In genomic region chr11:47980907-47981621, GRCh38 we compare ENCODE assay signal across 8 cellular contexts. TPM values are rescaled to one million over a fixed set of nuclear protein-coding genes. Genes with fewer than 3 reads are reported as not detected.
DNase-seq lines count a peak whose midpoint lies in the region; ATAC-seq, FAIRE-seq and TF ChIP-seq lines count a peak whose summit lies in the region.

No MANE protein-coding gene starts in this region.

- H3K4me3 Mint-ChIP-seq in activated T-helper 17 cell treated with anti-CD3 and anti-CD28 coated beads, Interleukin-2, amount 50 U/mL, for 72 hours, result peak overlapping the region; percentile 91

- peaks cover 19% of the 10 kb centered on the region for H3K4me1 Mint-ChIP-seq in activated T-helper 17 cell treated with anti-CD3 and anti-CD28 coated beads, Interleukin-2, amount 50 U/mL, for 72 hours

- H3K4me1 ChIP-seq in GM23248 (ENCODE audit: insufficient read depth) (peaks cover 26% of the 10 kb centered on the region), pancreas (peaks cover 6 to 10% (median 10%) of the 10 kb centered on the region in 3 donors)

- in situ Hi-C loops in GM23248 (cut with MboI), result loop anchor here (10.0 kb wide), 1 partner anchor 134 kb away; no protein-coding TSS in a partner anchor

- H3K27ac Mint-ChIP-seq in activated T-helper 17 cell treated with anti-CD3 and anti-CD28 coated beads, Interleukin-2, amount 50 U/mL, for 72 hours, result peak overlapping the region; percentile 95

- H3K36me3 Mint-ChIP-seq in activated T-helper 17 cell treated with anti-CD3 and anti-CD28 coated beads, Interleukin-2, amount 50 U/mL, for 72 hours (ENCODE audit: low read depth), result peaks cover 34% of the 10 kb centered on the region

- peaks cover 12% of the 10 kb centered on the region for H3F3A ChIP-seq in GM23248 (ENCODE audit: insufficient read depth)

- H3K4me2 ChIP-seq in GM23248 (ENCODE audit: unreplicated experiment), result peak overlapping the region; percentile 84

- 3 to 4% methylated on average over 24 to 30 of the region's 82 CpGs for WGBS in GM23248 (ENCODE audit: low coverage in 1 of 2, low lambda C conversion rate in 2 of 2, missing lambda C conversion rate in 2 of 2), 2 experiments
- WGBS in pancreas, 2 donors, result 0% methylated on average over 35 to 82 of the region's 82 CpGs

- peak overlapping the region; percentile 70 for H2AFZ ChIP-seq in GM23248

- H3K79me2 ChIP-seq in GM23248 (ENCODE audit: insufficient read depth), result peaks cover 46% of the 10 kb centered on the region

- ATAC-seq in activated T-helper 17 cell treated with anti-CD3 and anti-CD28 coated beads, Interleukin-2, amount 50 U/mL, for 72 hours (replicated peaks), result peak; percentile 57
- ATAC-seq in Right ventricle myocardium superior (ENCODE audit: poor library complexity) (peak; percentile 73), pancreas (peak; percentile 66 to 78 (median 72))

- H3K9me3 ChIP-seq in GM23248 (ENCODE audit: low read depth), result no peaks in the 10 kb centered on the region
- H3K9me3 ChIP-seq in pancreas, result no peaks in the 10 kb centered on the region

- TF ChIP-seq CTCF in LNCAP (IDR thresholded peaks at IDR 0.05) (peak; percentile 29; the same call in 1 of the 2 replicates), pancreas (IDR thresholded peaks at IDR 0.05) (no peak)

- H3K4me3 ChIP-seq in GM23248 (peak overlapping the region; percentile 81), pancreas (peak overlapping the region; percentile 70 to 96 (median 88))

- peak; percentile 27 for DNase-seq in NCI-H2171 treated with DMSO at 0.1 percent for 48 hours (lab: John Stamatoyannopoulos, UW)
- DNase-seq in NCI-H2171 (lab: John Stamatoyannopoulos, UW), result no peak
- DNase-seq in GM23248, result peak; percentile 82
- peak; percentile 71 for DNase-seq in Right ventricle myocardium superior
- DNase-seq in pancreas, result peak; percentile 49 to 87 (median 69)
- no peak for DNase-seq in GM19240 (ENCODE audit: insufficient read length, low spot score)

- H3K36me3 ChIP-seq in GM23248 (ENCODE audit: low read depth) (no peaks in the 10 kb centered on the region), pancreas (no peaks in the 10 kb centered on the region)

- H4K20me1 ChIP-seq in GM23248 (ENCODE audit: insufficient read depth), result no peaks in the 10 kb centered on the region

- no peak for FAIRE-seq in pancreas (lab: Jason Lieb, UNC)

- no peaks in the 10 kb centered on the region for H3K9me2 ChIP-seq in GM23248 (ENCODE audit: insufficient read depth)

- intact Hi-C loops in Right ventricle myocardium superior (cut with DNase I) (no loop called here), pancreas (cut with DNase I) (no loop called here)

- peak overlapping the region; percentile 80 for H3K9ac ChIP-seq in GM23248

- no peaks in the 10 kb centered on the region for H3K9me3 Mint-ChIP-seq in activated T-helper 17 cell treated with anti-CD3 and anti-CD28 coated beads, Interleukin-2, amount 50 U/mL, for 72 hours

- H3K27ac ChIP-seq in GM23248 (no peak overlapping the region), pancreas (peak overlapping the region; percentile 30 to 78 (median 65))

- H3K27me3 ChIP-seq in GM23248 (replicated peaks; ENCODE audit: insufficient read depth) (no peaks in the 10 kb centered on the region), pancreas (no peaks in the 10 kb centered on the region)

- no peaks in the 10 kb centered on the region for H3K27me3 Mint-ChIP-seq in activated T-helper 17 cell treated with anti-CD3 and anti-CD28 coated beads, Interleukin-2, amount 50 U/mL, for 72 hours

RNA-seq across cellular contexts. Expression of gene PTPRJ, which starts 0.7 kb away (rescaled TPM):
- total RNA-seq in GM23248 (2014; rRNA removed; shearing (Covaris generic)), result 9.5 and 10.0 TPM in 2 replicates
- polyA plus RNA-seq in GM23248 (2016; fragmentation: Nextera tagmentation; extraction: Ambion mirVana), result 4.1 and 4.5 TPM in 2 replicates
- total RNA-seq in activated T-helper 17 cell treated with anti-CD3 and anti-CD28 coated beads, Interleukin-2, amount 50 U/mL, for 72 hours, result 10 to 100 TPM; 36.1 to 52.8 TPM
- 6.7 TPM for total RNA-seq in Right ventricle myocardium superior
- total RNA-seq in pancreas, result 10 to 100 TPM in 5 of 6 donors, 1 to 10 TPM in 1; 9.3 to 32.8 (median 13.9) TPM
- 1 to 10 TPM; 3.6 to 8.9 TPM for polyA plus RNA-seq in pancreas

Comparison
In these comparisons a context has a peak if more than half of its experiments do, and no peak if none do; other contexts are left out.
1. DNase-seq: peak in NCI-H2171 treated with DMSO at 0.1 percent for 48 hours (single experiment), GM23248 (single experiment), Right ventricle myocardium superior (single experiment) and pancreas (6 of 6); none in NCI-H2171 (single experiment) and GM19240 (single experiment).
2. Peak in every context shown above with its lines, with median percentiles within 50 percentile points of each other: ATAC-seq.